ENCODE assay signal across 8 cellular contexts in genomic region chr16:3158498-3159314, GRCh38. TPM values are rescaled to one million over a fixed set of nuclear protein-coding genes. Genes with fewer than 3 reads are reported as not detected.
DNase-seq lines count a peak whose midpoint lies in the region; TF ChIP-seq lines count a peak whose summit lies in the region.

No MANE protein-coding gene starts in this region.

- H3K9me3 ChIP-seq in AG04450 (ENCODE audit: control insufficient read depth, insufficient read depth, low read length), result no peaks in the 10 kb centered on the region; the same call in 1 of the 2 replicates
- no peaks in the 10 kb centered on the region for H3K9me3 ChIP-seq in HUES64 (ENCODE audit: insufficient read depth, low read depth, low read length)
- peaks cover 2 to 8% of the 10 kb centered on the region in 2 donors for H3K9me3 ChIP-seq in stomach smooth muscle (ENCODE audit: control insufficient read depth in 2 of 2, low read length in 2 of 2)

- H3K27me3 ChIP-seq in AG04450 (ENCODE audit: control insufficient read depth, insufficient read depth, low read length) (no peaks in the 10 kb centered on the region), HUES64 (ENCODE audit: insufficient read depth, low read length) (peaks cover 10% of the 10 kb centered on the region), stomach smooth muscle (ENCODE audit: control insufficient read depth in 1 of 2, insufficient read depth in 2 of 2, low read length in 2 of 2) (peaks cover 12 to 13% of the 10 kb centered on the region in 2 donors)

- WGBS in HUES64, result under 1% methylated on average over 72 of the region's 72 CpGs

- peak overlapping the region; percentile 77 for H3K9ac ChIP-seq in HUES64 (ENCODE audit: low read depth, low read length)
- peak overlapping the region; percentile 63 to 80 for H3K9ac ChIP-seq in stomach smooth muscle (ENCODE audit: low read length in 2 of 2)

- H3K4me3 Mint-ChIP-seq in neural crest cell, result peak overlapping the region; percentile 94

- DNase-seq in AG04450 (ENCODE audit: low read depth, low spot score) (no peak), fibroblast of villous mesenchyme (ENCODE audit: low read depth) (peak; percentile 91), neural crest cell (ENCODE audit: low read depth, low spot score) (peak; percentile 69)
- peak; percentile 95 for DNase-seq in activated effector memory CD4-positive, alpha-beta T cell treated with anti-CD3 and anti-CD28 coated beads, Interleukin-2, amount 50 U/mL, for 16 hours

- CTCF ChIA-PET in AG04450 (lab: Charles Lee), result interaction anchor here (0.6 to 0.7 kb wide), 2 partner anchors 29 to 62 kb away, joined by 3 to 6 read pairs; no protein-coding TSS in a partner anchor

- peaks cover 58% of the 10 kb centered on the region for H3K27me3 Mint-ChIP-seq in neural crest cell (ENCODE audit: low read depth)

- TF ChIP-seq CTCF in AG04450 (IDR thresholded peaks at IDR 0.05; ENCODE audit: low read depth, low read length) (0 out of 2 replicates have a peak, but pooled peaks have one; percentile 4), fibroblast of villous mesenchyme (IDR thresholded peaks at IDR 0.05; ENCODE audit: insufficient read depth, low read depth, low read length) (no peak), neural crest cell (conservative IDR thresholded peaks at IDR 0.05) (no peak)

- peak; percentile 32 for TF ChIP-seq POLR2A in GM18951 (IDR thresholded peaks at IDR 0.05; ENCODE audit: extremely low read depth, insufficient read depth, insufficient read length)
- TF ChIP-seq POLR2A in Raji (IDR thresholded peaks at IDR 0.05; ENCODE audit: insufficient read depth, low read depth, low read length), result peak; percentile 72

- H3K36me3 ChIP-seq in HUES64 (ENCODE audit: insufficient read depth, low read length) (no peaks in the 10 kb centered on the region), stomach smooth muscle (ENCODE audit: control insufficient read depth in 2 of 2, insufficient read depth in 2 of 2, low read length in 2 of 2) (no peaks in the 10 kb centered on the region)

- H3K27ac ChIP-seq in AG04450 (ENCODE audit: low read depth, low read length) (peak overlapping the region; percentile 92), HUES64 (ENCODE audit: low read depth, low read length) (peak overlapping the region; percentile 81), stomach smooth muscle (ENCODE audit: low read length) (peak overlapping the region; percentile 67)

- H3K4me3 ChIP-seq in AG04450 (ENCODE audit: low read depth, low read length) (peak overlapping the region; percentile 68), HUES64 (ENCODE audit: low read length) (peak overlapping the region; percentile 87), fibroblast of villous mesenchyme (ENCODE audit: low read depth, low read length) (peak overlapping the region; percentile 77), stomach smooth muscle (ENCODE audit: low read length in 2 of 2) (peak overlapping the region; percentile 55 to 81)

- peak overlapping the region; percentile 57 for H3K27ac Mint-ChIP-seq in neural crest cell (ENCODE audit: unreplicated experiment)

- POLR2A ChIA-PET in AG04450 (lab: Yijun Ruan, JAX), result interaction anchor here (0.6 to 1.0 kb wide), 7 partner anchors 8 to 1210 kb away, joined by 3 to 9 read pairs (median 4); partner anchors contain the start of gene OR1F1

- H3K9me3 Mint-ChIP-seq in neural crest cell, result no peaks in the 10 kb centered on the region

- H3K4me1 ChIP-seq in HUES64 (ENCODE audit: insufficient read depth, low read length), result no peaks in the 10 kb centered on the region
- peaks cover 24% of the 10 kb centered on the region for H3K4me1 ChIP-seq in stomach smooth muscle (ENCODE audit: control insufficient read depth, insufficient read depth, low read length)

- H3K36me3 Mint-ChIP-seq in neural crest cell (ENCODE audit: low read depth), result no peaks in the 10 kb centered on the region

- H3K4me1 Mint-ChIP-seq in neural crest cell, result peaks cover 29% of the 10 kb centered on the region

- in situ Hi-C loops in GM18951 (cut with MboI; ENCODE audit: low sequenced_read_pairs, unreplicated experiment), result no loop called here

RNA-seq across cellular contexts. Expression of gene ZNF213, which starts 23.9 kb away (rescaled TPM):
- polyA plus RNA-seq in AG04450 (2011; rRNA removed), result 0.47 and 1.2 TPM in 2 replicates
- polyA minus RNA-seq in AG04450 (2011; rRNA and poly(A)+ RNA removed), result 1.1 TPM in 2 replicates
- polyA plus RNA-seq in HUES64 (2013, experiment 1 of 2), result 5.7 TPM
- polyA plus RNA-seq in HUES64 (2013, experiment 2 of 2), result 7.3 TPM
- total RNA-seq in fibroblast of villous mesenchyme (3.5 and 5.5 TPM in 2 replicates), neural crest cell (14.9 and 15.9 TPM in 2 replicates)

RNA-seq across cellular contexts. Expression of gene OR1F1, which starts 29.3 kb away (rescaled TPM):
- 0.20 and 0.29 TPM in 2 replicates for polyA plus RNA-seq in AG04450 (2011; rRNA removed)
- 0.56 and 0.64 TPM in 2 replicates for polyA minus RNA-seq in AG04450 (2011; rRNA and poly(A)+ RNA removed)
- not detected for polyA plus RNA-seq in HUES64 (2013, experiment 1 of 2)
- polyA plus RNA-seq in HUES64 (2013, experiment 2 of 2), result not detected
- total RNA-seq in fibroblast of villous mesenchyme (under 0.01 and 0.43 TPM in 2 replicates), neural crest cell (0.35 TPM in 1 of 2 replicates, not detected in the other)

RNA-seq across cellular contexts. Expression of gene ZNF205, which starts 46.3 kb away (rescaled TPM):
- polyA plus RNA-seq in AG04450 (2011; rRNA removed), result 3.6 and 5.5 TPM in 2 replicates
- polyA minus RNA-seq in AG04450 (2011; rRNA and poly(A)+ RNA removed), result 3.0 and 4.2 TPM in 2 replicates
- polyA plus RNA-seq in HUES64 (2013, experiment 1 of 2), result 13.1 TPM
- 13.6 TPM for polyA plus RNA-seq in HUES64 (2013, experiment 2 of 2)
- 14.2 and 18.4 TPM in 2 replicates for total RNA-seq in fibroblast of villous mesenchyme
- total RNA-seq in neural crest cell, result 19.7 and 21.1 TPM in 2 replicates

RNA-seq across cellular contexts. Expression of gene ZSCAN10, which starts 59.6 kb away (rescaled TPM):
- polyA plus RNA-seq in AG04450 (2011; rRNA removed), result not detected in 2 replicates
- polyA minus RNA-seq in AG04450 (2011; rRNA and poly(A)+ RNA removed), result not detected in 2 replicates
- 111 TPM for polyA plus RNA-seq in HUES64 (2013, experiment 1 of 2)
- 95.7 TPM for polyA plus RNA-seq in HUES64 (2013, experiment 2 of 2)
- total RNA-seq in fibroblast of villous mesenchyme, result under 0.01 TPM in 1 of 2 replicates, not detected in the other
- not detected in 2 replicates for total RNA-seq in neural crest cell
